Comparison of ENCODE assay signal across 32 cellular contexts in the genomic region with DNA sequence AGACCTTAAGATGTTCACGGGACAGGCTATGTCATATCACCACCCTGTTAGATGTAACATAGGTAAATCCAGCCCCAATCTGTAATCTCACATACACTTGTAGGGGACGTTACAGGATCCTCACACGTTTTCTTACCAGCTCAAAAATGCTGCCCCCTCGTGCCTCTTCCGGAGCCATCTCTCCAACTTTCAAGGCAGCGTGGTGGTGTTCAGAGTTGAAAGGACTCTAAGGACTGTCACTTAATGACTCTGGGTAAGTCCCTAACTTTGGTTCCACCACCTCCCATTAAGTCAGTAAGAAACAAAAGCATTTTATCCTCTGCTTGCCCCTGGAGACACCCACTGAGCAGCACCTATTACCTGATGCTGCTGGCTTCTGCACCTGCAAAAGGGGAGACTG. TPM values are rescaled to one million over a fixed set of nuclear protein-coding genes. Genes with fewer than 3 reads are reported as not detected.
DNase-seq lines count a peak whose midpoint lies in the region; ATAC-seq and TF ChIP-seq lines count a peak whose summit lies in the region.
"Had no signal": no experiment of that assay in that cellular context is flagged by ENCODE, and none has a peak within 500 bp of the region (broad histone marks: within the 10 kb centered on the region; RNA-seq: fewer than 3 reads in every experiment).

No MANE protein-coding gene starts in this region.

- no peaks in the 10 kb centered on the region for H3K9me3 Mint-ChIP-seq in CD4-positive, alpha-beta T cell
- H3K9me3 Mint-ChIP-seq in T-cell, result no peaks in the 10 kb centered on the region
- H3K9me3 Mint-ChIP-seq: activated T-cell treated with anti-CD3 and anti-CD28 coated beads, Interleukin-2, amount 50 U/mL, for 72 hours; CD4-positive, CD25-positive, alpha-beta regulatory T cell; central memory CD8-positive, alpha-beta T cell; dendritic cell treated with granulocyte-macrophage colony-stimulating factor and Interleukin-4, amounts not matched to agents 40 ng/mL and 50 ng/mL, for 4 days had no signal

- peaks cover 81% of the 10 kb centered on the region for H3K4me1 ChIP-seq in OCI-LY1 (ENCODE audit: insufficient read depth, low read length, severe bottlenecking)
- peaks cover 80% of the 10 kb centered on the region for H3K4me1 ChIP-seq in lower lobe of right lung

- no peak overlapping the region for H3K4me3 ChIP-seq in OCI-LY1 (ENCODE audit: low read depth, low read length, poor library complexity, severe bottlenecking)
- H3K4me3 ChIP-seq in lower lobe of right lung, result no peak overlapping the region
- H3K4me3 ChIP-seq: A549, body of pancreas, K562, left lung, MG63, Peyer's patch, right atrium auricular region, smooth muscle cell, testis had no signal

- H3K9ac ChIP-seq in OCI-LY1 (ENCODE audit: low read length), result peak overlapping the region; percentile 17; the same call in 1 of the 2 replicates

- H3K36me3 Mint-ChIP-seq in CD4-positive, alpha-beta T cell (ENCODE audit: low read depth), result peaks cover 46% of the 10 kb centered on the region
- peaks cover 4% of the 10 kb centered on the region for H3K36me3 Mint-ChIP-seq in T-cell

- peaks cover 82% of the 10 kb centered on the region for H3K4me1 Mint-ChIP-seq in CD4-positive, alpha-beta T cell (ENCODE audit: low read depth)
- peaks cover 76 to 80% (median 80%) of the 10 kb centered on the region in 3 donors for H3K4me1 Mint-ChIP-seq in T-cell

- peak overlapping the region; percentile 24 for H3K27ac Mint-ChIP-seq in CD4-positive, alpha-beta T cell
- H3K27ac Mint-ChIP-seq in T-cell, result no peak overlapping the region
- H3K27ac Mint-ChIP-seq: activated T-cell treated with anti-CD3 and anti-CD28 coated beads, Interleukin-2, amount 50 U/mL, for 72 hours; dendritic cell treated with granulocyte-macrophage colony-stimulating factor and Interleukin-4, amounts not matched to agents 40 ng/mL and 50 ng/mL, for 4 days had no signal

- no peaks in the 10 kb centered on the region for H4K20me1 ChIP-seq in OCI-LY1 (ENCODE audit: insufficient read depth, low read length)

- POLR2A ChIA-PET in CD4-positive, alpha-beta T cell (lab: Charles Lee), result interaction anchor here (1.5 kb wide), 1 partner anchor 51 kb away, joined by 3 read pairs; the partner anchor contains the start of gene SLC35E1
- POLR2A ChIA-PET in T-cell (lab: Charles Lee), result no interaction called here

- intact Hi-C loops in CD4-positive, alpha-beta T cell (cut with DNase I, micrococcal nuclease), result no loop called here
- intact Hi-C loops in lower lobe of right lung (cut with DNase I), result no loop called here

- no peak overlapping the region for H3K4me3 Mint-ChIP-seq in CD4-positive, alpha-beta T cell
- no peak overlapping the region for H3K4me3 Mint-ChIP-seq in T-cell
- H3K4me3 Mint-ChIP-seq: activated T-cell treated with anti-CD3 and anti-CD28 coated beads, Interleukin-2, amount 50 U/mL, for 72 hours; CD4-positive, CD25-positive, alpha-beta regulatory T cell; central memory CD8-positive, alpha-beta T cell; dendritic cell treated with granulocyte-macrophage colony-stimulating factor and Interleukin-4, amounts not matched to agents 40 ng/mL and 50 ng/mL, for 4 days had no signal

- H3K9me2 ChIP-seq in OCI-LY1 (ENCODE audit: low read depth, low read length), result no peaks in the 10 kb centered on the region

- H3K79me2 ChIP-seq in OCI-LY1 (ENCODE audit: insufficient read depth, low read length), result peaks cover 93% of the 10 kb centered on the region

- H3K36me3 ChIP-seq in OCI-LY1 (ENCODE audit: insufficient read depth, low read length), result peaks cover 36% of the 10 kb centered on the region; the same call in 1 of the 2 replicates
- H3K36me3 ChIP-seq in lower lobe of right lung, result peaks cover 19% of the 10 kb centered on the region
- H3K36me3 ChIP-seq: right atrium auricular region had no signal

- DNase-seq in CD4-positive, alpha-beta T cell, result no peak
- peak; percentile 54 for DNase-seq in GM13976 (ENCODE audit: low spot score)
- DNase-seq in lower lobe of right lung, result no peak
- DNase-seq in DMS 273 treated with DMSO at 0.1 percent for 48 hours (lab: John Stamatoyannopoulos, UW), result no peak
- DNase-seq in T-cell, result no peak
- DNase-seq: activated CD4-positive, CD25-positive, alpha-beta regulatory T cell; activated naive CD4-positive, alpha-beta T cell treated with Interleukin-2 at 50 U/mL for 16 hours; activated T-cell treated with anti-CD3 and anti-CD28 coated beads, Interleukin-2, amount 50 U/mL, for 72 hours; CD4-positive, CD25-positive, alpha-beta regulatory T cell; glutamatergic neuron; left lung; MG63; NCI-H2029 treated with DMSO at 0.1 percent for 48 hours; NCI-H526 treated with DMSO at 0.1 percent for 48 hours; Peyer's patch; posterior cingulate gyrus; SHP77 treated with DMSO at 0.1 percent for 48 hours; stimulated activated CD4-positive, alpha-beta T cell treated with anti-CD3 and anti-CD28 coated beads, Interleukin-1b, Interleukin-23, amount 100 ng/mL, for 48 hours; stimulated activated naive CD8-positive, alpha-beta T cell treated with anti-CD3 and anti-CD28 coated beads, Interleukin-15, Interleukin-2, amounts not matched to agents 100 U/mL and 50 U/mL, for 24 hours; T-helper 9 cell; testis had no signal

- ATAC-seq in CD4-positive, alpha-beta T cell (ENCODE audit: poor library complexity), result no peak
- ATAC-seq in lower lobe of right lung (no peak), HG03039 (IDR thresholded peaks at IDR 0.05; ENCODE audit: unreplicated experiment) (no peak), HG03469 (IDR thresholded peaks at IDR 0.05; ENCODE audit: unreplicated experiment) (no peak), T-cell (replicated peaks in 1 of 4) (no peak)
- ATAC-seq: A549; activated T-cell treated with anti-CD3 and anti-CD28 coated beads, Interleukin-2, amount 50 U/mL, for 72 hours; body of pancreas; esophagus mucosa; K562; left lung; stimulated activated naive CD8-positive, alpha-beta T cell treated with anti-CD3 and anti-CD28 coated beads, Interleukin-15, Interleukin-2, amounts not matched to agents 100 U/mL and 50 U/mL, for 24 hours had no signal

- in situ Hi-C loops in GM13976 (cut with MboI; ENCODE audit: low sequenced_read_pairs, unreplicated experiment), result no loop called here

- no peak for TF ChIP-seq CTCF in CD4-positive, alpha-beta T cell (IDR thresholded peaks at IDR 0.05)
- TF ChIP-seq CTCF in GM13976 (IDR thresholded peaks at IDR 0.05; ENCODE audit: borderline replicate concordance, control extremely low read depth, extremely low read depth, insufficient read depth, missing control alignments), result no peak
- TF ChIP-seq CTCF in OCI-LY1 (IDR thresholded peaks at IDR 0.05; ENCODE audit: low read length), result peak; percentile 63
- TF ChIP-seq CTCF in lower lobe of right lung (IDR thresholded peaks at IDR 0.05), result no peak

- H2AFZ ChIP-seq in OCI-LY1 (ENCODE audit: low read length), result no peak overlapping the region

- no peak overlapping the region for H3K27ac ChIP-seq in CD4-positive, alpha-beta T cell (ENCODE audit: low read depth, low read length)
- H3K27ac ChIP-seq in OCI-LY1 (ENCODE audit: low read depth, low read length, poor library complexity, severe bottlenecking), result peak overlapping the region; percentile 49
- peak overlapping the region; percentile 66 for H3K27ac ChIP-seq in lower lobe of right lung
- H3K27ac ChIP-seq: A549, Peyer's patch, testis had no signal

- peak overlapping the region; percentile 84; the same call in 1 of the 2 replicates for H3K4me2 ChIP-seq in OCI-LY1 (ENCODE audit: low read length)
- H3K4me2 ChIP-seq: A549, smooth muscle cell had no signal

- no peaks in the 10 kb centered on the region for H3K27me3 ChIP-seq in CD4-positive, alpha-beta T cell (ENCODE audit: control insufficient read depth, insufficient read depth, low read length)
- no peaks in the 10 kb centered on the region for H3K27me3 ChIP-seq in OCI-LY1 (ENCODE audit: insufficient read depth, low read length)
- H3K27me3 ChIP-seq in lower lobe of right lung (ENCODE audit: low read depth), result no peaks in the 10 kb centered on the region
- H3K27me3 ChIP-seq: body of pancreas, left lung, MG63, Peyer's patch, right atrium auricular region, testis had no signal

- CTCF ChIA-PET in CD4-positive, alpha-beta T cell (lab: Charles Lee), result no interaction called here
- CTCF ChIA-PET in T-cell (lab: Charles Lee), result no interaction called here

- no peaks in the 10 kb centered on the region for H3K9me3 ChIP-seq in CD4-positive, alpha-beta T cell (ENCODE audit: control insufficient read depth, low read length)
- H3K9me3 ChIP-seq in OCI-LY1 (ENCODE audit: low read length) (no peaks in the 10 kb centered on the region), lower lobe of right lung (no peaks in the 10 kb centered on the region)
- H3K9me3 ChIP-seq: A549, body of pancreas, left lung, MG63, Peyer's patch, right atrium auricular region, testis had no signal

- H3K27me3 Mint-ChIP-seq in CD4-positive, alpha-beta T cell, result no peaks in the 10 kb centered on the region
- no peaks in the 10 kb centered on the region for H3K27me3 Mint-ChIP-seq in T-cell
- H3K27me3 Mint-ChIP-seq: CD4-positive, CD25-positive, alpha-beta regulatory T cell; central memory CD8-positive, alpha-beta T cell; dendritic cell treated with granulocyte-macrophage colony-stimulating factor and Interleukin-4, amounts not matched to agents 40 ng/mL and 50 ng/mL, for 4 days had no signal

- H3F3A ChIP-seq in OCI-LY1 (ENCODE audit: insufficient read depth, low read length), result no peaks in the 10 kb centered on the region

RNA-seq across cellular contexts. Expression of gene MED26, which starts 4.4 kb away (rescaled TPM):
- total RNA-seq in CD4-positive, alpha-beta T cell, result 10 to 100 TPM; 50.4 to 52.4 TPM
- total RNA-seq in lower lobe of right lung (11.1 TPM), T-cell (10 to 100 TPM; 14.7 to 42.0 (median 21.1) TPM)

RNA-seq across cellular contexts. Expression of gene SMIM7, which starts 36.4 kb away (rescaled TPM):
- 10 to 100 TPM; 44.3 to 47.4 TPM for total RNA-seq in CD4-positive, alpha-beta T cell
- total RNA-seq in lower lobe of right lung (70.5 TPM), T-cell (10 to 100 TPM; 56.7 to 77.6 (median 73.1) TPM)

RNA-seq across cellular contexts. Expression of gene TMEM38A, which starts 37.4 kb away (rescaled TPM):
- total RNA-seq in CD4-positive, alpha-beta T cell, result under 1 TPM in 1 of 2 experiments, not detected in 1; 0.59 TPM
- total RNA-seq in lower lobe of right lung (7.1 TPM), T-cell (1 to 10 TPM in 2 of 5 donors, under 1 TPM in 3; 0.45 to 2.0 (median 0.77) TPM)

RNA-seq across cellular contexts. Expression of gene SLC35E1, which starts 51.4 kb away (rescaled TPM):
- total RNA-seq in CD4-positive, alpha-beta T cell, result 10 to 100 TPM; 72.3 to 76.3 TPM
- total RNA-seq in lower lobe of right lung, result 47.3 TPM
- total RNA-seq in T-cell, result 10 to 100 TPM; 32.7 to 67.5 (median 36.9) TPM
